ENCODE assay signal across 8 cellular contexts in the genomic region with DNA sequence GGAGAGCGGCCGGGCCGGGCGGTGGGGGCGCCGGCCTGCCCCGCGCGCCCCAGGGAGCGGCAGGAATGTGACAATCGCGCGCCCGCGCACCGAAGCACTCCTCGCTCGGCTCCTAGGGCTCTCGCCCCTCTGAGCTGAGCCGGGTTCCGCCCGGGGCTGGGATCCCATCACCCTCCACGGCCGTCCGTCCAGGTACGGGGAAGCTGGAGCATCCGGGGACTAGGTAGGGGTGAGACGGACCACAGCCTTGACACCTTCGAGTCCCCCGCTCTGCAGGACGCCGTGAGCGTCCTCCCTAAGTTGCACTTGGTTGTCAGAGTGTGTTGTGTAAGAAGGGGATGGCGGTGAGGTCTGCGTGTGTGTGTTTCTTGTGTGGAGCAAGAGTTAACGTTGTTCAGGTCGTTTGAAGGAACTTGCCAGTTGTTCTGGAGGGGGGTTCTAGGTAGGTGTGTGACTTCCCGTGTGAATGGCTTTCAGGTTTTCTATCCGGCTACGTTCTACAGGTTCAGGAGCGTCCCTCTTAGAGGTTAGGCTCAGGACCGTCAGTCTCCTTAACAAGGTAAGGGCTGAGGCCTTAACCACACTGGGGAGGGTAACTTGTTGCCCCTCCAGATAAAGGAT.
A peak's percentile ranks its signal among the peaks of the same experiment; 100 is the strongest.
DNase-seq lines count a peak whose midpoint lies in the region; ATAC-seq lines count a peak whose summit lies in the region.

No MANE protein-coding gene starts in this region.

- DNase-seq in stimulated activated CD4-positive, alpha-beta T cell treated with anti-CD3 and anti-CD28 coated beads, Interleukin-15, amount 100 ng/mL, for 24 hours, result peak; percentile 38
- no peak for DNase-seq in stimulated activated CD4-positive, alpha-beta T cell treated with anti-CD3 and anti-CD28 coated beads, Interleukin-4, amount 100 ng/mL, for 4 hours
- no peak for DNase-seq in cerebellar nuclear complex (lab: John Stamatoyannopoulos, UW)

- H3K4me1 ChIP-seq in duodenal mucosa (ENCODE audit: control insufficient read depth in 1 of 2, insufficient read depth in 2 of 2, low read length in 2 of 2), result peaks cover 0 to 3% of the 10 kb centered on the region in 2 donors
- peaks cover 3 to 5% of the 10 kb centered on the region in 2 donors for H3K4me1 ChIP-seq in mucosa of rectum (ENCODE audit: control insufficient read depth in 2 of 2, insufficient read depth in 2 of 2, low read length in 2 of 2)

- H3K9ac ChIP-seq in duodenal mucosa (ENCODE audit: low read depth in 1 of 2, low read length in 2 of 2) (peak overlapping the region; percentile 49 to 75), mucosa of rectum (ENCODE audit: low read depth in 1 of 2, low read length in 2 of 2) (peak overlapping the region; percentile 78 to 87)

- H3K4me3 ChIP-seq in duodenal mucosa (ENCODE audit: low read depth in 1 of 2, low read length in 2 of 2) (peak overlapping the region; percentile 62 to 81), mucosa of rectum (ENCODE audit: low read length in 2 of 2) (peak overlapping the region; percentile 71 to 80)

- H3K27ac ChIP-seq in duodenal mucosa (ENCODE audit: low read depth, low read length) (peak overlapping the region; percentile 63), mucosa of rectum (ENCODE audit: low read depth in 2 of 2, low read length in 2 of 2) (peak overlapping the region; percentile 77 to 83)

- H3K36me3 ChIP-seq in duodenal mucosa (ENCODE audit: control insufficient read depth in 1 of 2, insufficient read depth in 2 of 2, low read length in 2 of 2) (no peaks in the 10 kb centered on the region), mucosa of rectum (ENCODE audit: control insufficient read depth in 2 of 2, insufficient read depth in 2 of 2, low read length in 2 of 2) (no peaks in the 10 kb centered on the region)

- H3K27me3 ChIP-seq in duodenal mucosa (ENCODE audit: control insufficient read depth in 1 of 2, insufficient read depth in 2 of 2, low read length in 2 of 2) (peaks cover 9 to 14% of the 10 kb centered on the region in 2 donors), mucosa of rectum (ENCODE audit: control insufficient read depth in 2 of 2, insufficient read depth in 2 of 2, low read length in 2 of 2) (no peaks in the 10 kb centered on the region)

- peaks cover 6 to 16% of the 10 kb centered on the region in 2 donors for H3K9me3 ChIP-seq in duodenal mucosa (ENCODE audit: control insufficient read depth in 1 of 2, low read length in 2 of 2)
- peaks cover 0 to 9% of the 10 kb centered on the region in 2 donors for H3K9me3 ChIP-seq in mucosa of rectum (ENCODE audit: control insufficient read depth in 2 of 2, low read length in 2 of 2)

- no peak for ATAC-seq in HG02571 (IDR thresholded peaks at IDR 0.05; ENCODE audit: unreplicated experiment)
- no peak for ATAC-seq in HG03159 (IDR thresholded peaks at IDR 0.05; ENCODE audit: unreplicated experiment)
- no peak for ATAC-seq in GM21717 (IDR thresholded peaks at IDR 0.05; ENCODE audit: unreplicated experiment)
